18 cellular contexts compared by ENCODE assay signal in the genomic region with DNA sequence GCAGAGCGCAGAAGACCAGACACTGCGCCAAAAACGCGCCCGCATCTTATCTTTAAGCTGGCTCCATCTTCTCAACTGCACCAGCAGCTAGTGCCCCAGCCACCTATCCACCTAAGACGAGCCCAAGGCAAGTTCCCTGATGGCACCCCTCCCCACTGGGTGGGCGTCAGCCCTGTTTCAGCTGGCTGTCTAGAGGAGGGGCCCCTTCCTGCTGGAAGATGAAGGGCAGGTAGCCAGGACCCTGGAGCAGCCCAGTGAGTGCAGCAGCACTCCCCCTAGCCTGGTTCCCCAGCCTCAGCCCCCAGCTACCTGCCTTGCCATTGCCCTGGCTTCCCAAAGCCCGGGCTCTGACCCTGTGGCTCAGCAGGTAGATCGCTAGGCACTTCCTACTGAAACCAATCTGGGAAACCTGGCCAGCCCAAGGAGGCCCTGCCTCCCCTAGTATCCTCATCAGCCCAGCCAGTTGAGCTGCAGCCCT. TPM values are rescaled to one million over a fixed set of nuclear protein-coding genes. Genes with fewer than 3 reads are reported as not detected.
DNase-seq lines count a peak whose midpoint lies in the region; ATAC-seq and TF ChIP-seq lines count a peak whose summit lies in the region.
"Had no signal": no experiment of that assay in that cellular context is flagged by ENCODE, and none has a peak within 500 bp of the region (broad histone marks: within the 10 kb centered on the region; RNA-seq: fewer than 3 reads in every experiment).

No MANE protein-coding gene starts in this region.

- H3K9me3 ChIP-seq in CD4-positive, alpha-beta T cell (ENCODE audit: control insufficient read depth, low read length): no peaks in the 10 kb centered on the region
- H3K9me3 ChIP-seq in neural progenitor cell (ENCODE audit: low read depth): no peaks in the 10 kb centered on the region
- H3K9me3 ChIP-seq: pancreas, tibial nerve had no signal

- no peak overlapping the region for H3K4me2 ChIP-seq in neural progenitor cell

- H3K27ac ChIP-seq in CD4-positive, alpha-beta T cell (ENCODE audit: low read depth, low read length): no peak overlapping the region
- no peak overlapping the region for H3K27ac ChIP-seq in neural progenitor cell
- H3K27ac ChIP-seq: cardiac muscle cell, pancreas had no signal

- no peak overlapping the region for H3K27ac Mint-ChIP-seq in CD4-positive, alpha-beta T cell
- H3K27ac Mint-ChIP-seq in activated T-helper 17 cell treated with anti-CD3 and anti-CD28 coated beads, Interleukin-2, amount 50 U/mL, for 72 hours: no peak overlapping the region
- H3K27ac Mint-ChIP-seq in immature natural killer cell (no peak overlapping the region), neural progenitor cell (no peak overlapping the region)

- no peak overlapping the region for H2AFZ ChIP-seq in neural progenitor cell (replicated peaks)

- H3K9me3 Mint-ChIP-seq in CD4-positive, alpha-beta T cell: no peaks in the 10 kb centered on the region
- H3K9me3 Mint-ChIP-seq in activated T-helper 17 cell treated with anti-CD3 and anti-CD28 coated beads, Interleukin-2, amount 50 U/mL, for 72 hours: no peaks in the 10 kb centered on the region
- H3K9me3 Mint-ChIP-seq in immature natural killer cell (no peaks in the 10 kb centered on the region), neural progenitor cell (no peaks in the 10 kb centered on the region)

- no peaks in the 10 kb centered on the region for H3K27me3 ChIP-seq in CD4-positive, alpha-beta T cell (ENCODE audit: control insufficient read depth, insufficient read depth, low read length)
- no peaks in the 10 kb centered on the region for H3K27me3 ChIP-seq in neural progenitor cell
- H3K27me3 ChIP-seq: cardiac muscle cell, pancreas, tibial nerve had no signal

- no peaks in the 10 kb centered on the region for H3K36me3 ChIP-seq in neural progenitor cell
- H3K36me3 ChIP-seq: cardiac muscle cell, pancreas, tibial nerve had no signal

- CTCF ChIA-PET in CD4-positive, alpha-beta T cell (lab: Charles Lee): interaction anchor here (0.6 kb wide), 1 partner anchor 87 kb away, joined by 3 read pairs; no protein-coding TSS in a partner anchor

- peaks cover 10% of the 10 kb centered on the region for H3F3A ChIP-seq in neural progenitor cell (ENCODE audit: low read depth)

- no peak overlapping the region for H3K4me3 ChIP-seq in neural progenitor cell
- H3K4me3 ChIP-seq: cardiac muscle cell, pancreas, tibial nerve had no signal

- H3K27me3 Mint-ChIP-seq in CD4-positive, alpha-beta T cell: no peaks in the 10 kb centered on the region
- H3K27me3 Mint-ChIP-seq in activated T-helper 17 cell treated with anti-CD3 and anti-CD28 coated beads, Interleukin-2, amount 50 U/mL, for 72 hours: no peaks in the 10 kb centered on the region
- H3K27me3 Mint-ChIP-seq in immature natural killer cell (ENCODE audit: low read depth in 3 of 3): peaks cover 0 to 5% (median 1%) of the 10 kb centered on the region in 3 donors
- H3K27me3 Mint-ChIP-seq in neural progenitor cell (ENCODE audit: insufficient read depth, low read depth): peaks cover 3% of the 10 kb centered on the region

- peaks cover 26% of the 10 kb centered on the region for H3K79me2 ChIP-seq in neural progenitor cell (ENCODE audit: low read depth)

- no peak for ATAC-seq in CD4-positive, alpha-beta T cell (ENCODE audit: poor library complexity)
- ATAC-seq in activated T-helper 17 cell treated with anti-CD3 and anti-CD28 coated beads, Interleukin-2, amount 50 U/mL, for 72 hours (replicated peaks): no peak
- ATAC-seq in HG03095 (IDR thresholded peaks at IDR 0.05; ENCODE audit: unreplicated experiment): no peak
- ATAC-seq: left colon, pancreas had no signal

- H3K9ac ChIP-seq in neural progenitor cell: no peak overlapping the region

- H3K36me3 Mint-ChIP-seq in CD4-positive, alpha-beta T cell (ENCODE audit: low read depth): no peaks in the 10 kb centered on the region
- H3K36me3 Mint-ChIP-seq in activated T-helper 17 cell treated with anti-CD3 and anti-CD28 coated beads, Interleukin-2, amount 50 U/mL, for 72 hours (ENCODE audit: low read depth): no peaks in the 10 kb centered on the region
- H3K36me3 Mint-ChIP-seq in immature natural killer cell (no peaks in the 10 kb centered on the region), neural progenitor cell (peaks cover 2% of the 10 kb centered on the region)

- peak overlapping the region; percentile 54 for H3K4me3 Mint-ChIP-seq in CD4-positive, alpha-beta T cell
- H3K4me3 Mint-ChIP-seq in activated T-helper 17 cell treated with anti-CD3 and anti-CD28 coated beads, Interleukin-2, amount 50 U/mL, for 72 hours: peak overlapping the region; percentile 34
- H3K4me3 Mint-ChIP-seq in immature natural killer cell (peak overlapping the region; percentile 46 to 67 (median 57)), neural progenitor cell (peak overlapping the region; percentile 82)

- no peak for TF ChIP-seq CTCF in CD4-positive, alpha-beta T cell (IDR thresholded peaks at IDR 0.05)
- TF ChIP-seq CTCF in neural progenitor cell (IDR thresholded peaks at IDR 0.05): no peak

- H3K4me1 ChIP-seq in neural progenitor cell: peaks cover 10% of the 10 kb centered on the region

- peaks cover 31% of the 10 kb centered on the region for H4K20me1 ChIP-seq in neural progenitor cell (ENCODE audit: low read depth)

- no peak for DNase-seq in CD4-positive, alpha-beta T cell
- DNase-seq in immature natural killer cell (no peak), neural progenitor cell (ENCODE audit: low spot score) (no peak), NCI-H1417 treated with DMSO at 0.1 percent for 48 hours (lab: John Stamatoyannopoulos, UW) (no peak), midbrain (lab: John Stamatoyannopoulos, UW) (no peak), SKM-1 (lab: John Stamatoyannopoulos, UW; ENCODE audit: unreplicated experiment) (no peak)
- DNase-seq: DMS53; left colon; MM.1S; NCI-H2171 treated with DMSO at 0.1 percent for 48 hours; NCI-H526; stimulated activated CD4-positive, alpha-beta T cell treated with anti-CD3 and anti-CD28 coated beads, Interleukin-1b, Interleukin-23, amount 100 ng/mL, for 48 hours; stimulated activated naive CD4-positive, alpha-beta T cell had no signal

- intact Hi-C loops in CD4-positive, alpha-beta T cell (cut with DNase I, micrococcal nuclease): loop anchor here in 1 of 2 experiments (5.0 kb wide), 1 partner anchor 89 kb away; no protein-coding TSS in a partner anchor

- POLR2A ChIA-PET in CD4-positive, alpha-beta T cell (lab: Charles Lee): interaction anchor here (1.0 kb wide), 1 partner anchor 33 kb away, joined by 3 read pairs; a partner anchor contains a TSS

- no peaks in the 10 kb centered on the region for H3K4me1 Mint-ChIP-seq in CD4-positive, alpha-beta T cell (ENCODE audit: low read depth)
- no peaks in the 10 kb centered on the region for H3K4me1 Mint-ChIP-seq in activated T-helper 17 cell treated with anti-CD3 and anti-CD28 coated beads, Interleukin-2, amount 50 U/mL, for 72 hours
- H3K4me1 Mint-ChIP-seq in immature natural killer cell (peaks cover 15 to 18% of the 10 kb centered on the region in 2 donors), neural progenitor cell (peaks cover 29% of the 10 kb centered on the region)

RNA-seq across cellular contexts. Expression of a gene that starts 28.3 kb away (rescaled TPM):
- total RNA-seq in CD4-positive, alpha-beta T cell: 1 to 10 TPM; 2.2 to 2.5 TPM
- 1 to 10 TPM; 1.0 to 1.2 TPM for total RNA-seq in activated T-helper 17 cell treated with anti-CD3 and anti-CD28 coated beads, Interleukin-2, amount 50 U/mL, for 72 hours
- polyA plus RNA-seq in immature natural killer cell: 10 to 100 TPM in 1 of 3 donors, 1 to 10 TPM in 2; 5.3 to 15.9 (median 5.3) TPM
- total RNA-seq in neural progenitor cell (ENCODE audit: low replicate concordance): 35.4 and 159 TPM in 2 replicates

RNA-seq across cellular contexts. Expression of a gene that starts 32.5 kb away (rescaled TPM):
- 10 to 100 TPM; 10.3 to 10.5 TPM for total RNA-seq in CD4-positive, alpha-beta T cell
- 10 to 100 TPM; 19.3 to 28.2 TPM for total RNA-seq in activated T-helper 17 cell treated with anti-CD3 and anti-CD28 coated beads, Interleukin-2, amount 50 U/mL, for 72 hours
- 10 to 100 TPM; 43.3 to 68.6 (median 56.6) TPM for polyA plus RNA-seq in immature natural killer cell
- 9.1 and 10.0 TPM in 2 replicates for total RNA-seq in neural progenitor cell (ENCODE audit: low replicate concordance)

RNA-seq across cellular contexts. Expression of a gene that starts 46.8 kb away (rescaled TPM):
- total RNA-seq in CD4-positive, alpha-beta T cell: 10 to 100 TPM; 18.6 to 19.5 TPM
- total RNA-seq in activated T-helper 17 cell treated with anti-CD3 and anti-CD28 coated beads, Interleukin-2, amount 50 U/mL, for 72 hours: 10 to 100 TPM; 14.1 to 21.4 TPM
- 10 to 100 TPM; 11.0 to 17.1 (median 15.5) TPM for polyA plus RNA-seq in immature natural killer cell
- 0.19 and 3.1 TPM in 2 replicates for total RNA-seq in neural progenitor cell (ENCODE audit: low replicate concordance)

RNA-seq across cellular contexts. Expression of a gene that starts 46.8 kb away (rescaled TPM):
- total RNA-seq in CD4-positive, alpha-beta T cell: 10 to 100 TPM; 11.3 to 11.4 TPM
- total RNA-seq in activated T-helper 17 cell treated with anti-CD3 and anti-CD28 coated beads, Interleukin-2, amount 50 U/mL, for 72 hours: 100 to 1,000 TPM in 1 of 2 donors, 10 to 100 TPM in 1; 53.4 to 133 TPM
- 100 to 1,000 TPM; 130 to 167 (median 155) TPM for polyA plus RNA-seq in immature natural killer cell
- 1.1 and 1.3 TPM in 2 replicates for total RNA-seq in neural progenitor cell (ENCODE audit: low replicate concordance)

Comparison
In these comparisons a context has a peak if more than half of its experiments do, and no peak if none do; other contexts are left out.
1. RNA of a gene that starts 28.3 kb away (total RNA-seq): 35.4 to 159 TPM in neural progenitor cell; 2.2 to 2.5 TPM in CD4-positive, alpha-beta T cell and 1.0 to 1.2 TPM in activated T-helper 17 cell treated with anti-CD3 and anti-CD28 coated beads, Interleukin-2, amount 50 U/mL, for 72 hours; every median in the first group is over 10 times any median in the second.
2. Peak in every context shown above with its lines, with median percentiles within 50 percentile points of each other: H3K4me3 Mint-ChIP-seq.